In the genomic region with DNA sequence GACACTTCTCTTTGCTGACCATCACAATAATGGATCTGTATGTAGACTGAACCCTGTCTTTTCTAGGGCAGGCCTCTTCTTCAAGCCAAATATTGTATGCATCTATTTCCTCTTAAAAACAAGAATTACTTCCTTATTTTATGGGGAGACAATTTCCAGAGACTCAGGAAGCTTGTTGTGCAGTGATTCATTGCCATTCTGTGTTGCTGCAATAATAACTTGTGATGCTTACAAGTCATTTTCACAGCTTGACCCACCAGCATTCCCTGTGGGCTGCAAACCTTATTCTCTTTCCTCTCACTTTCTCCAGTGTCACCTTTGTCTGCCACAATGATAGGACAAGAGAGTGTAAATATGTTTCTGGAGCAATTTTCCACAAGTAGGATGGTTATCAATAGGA, we compare ENCODE assay signal across 1 cellular context.
TF ChIP-seq lines count a peak whose summit lies in the region.

No MANE protein-coding gene starts in this region.

TF ChIP-seq in GM23338, 12 proteins besides CTCF, POLR2A, EP300 and RAD21 (continued from another document):
- TF ChIP-seq, protein P1, sequence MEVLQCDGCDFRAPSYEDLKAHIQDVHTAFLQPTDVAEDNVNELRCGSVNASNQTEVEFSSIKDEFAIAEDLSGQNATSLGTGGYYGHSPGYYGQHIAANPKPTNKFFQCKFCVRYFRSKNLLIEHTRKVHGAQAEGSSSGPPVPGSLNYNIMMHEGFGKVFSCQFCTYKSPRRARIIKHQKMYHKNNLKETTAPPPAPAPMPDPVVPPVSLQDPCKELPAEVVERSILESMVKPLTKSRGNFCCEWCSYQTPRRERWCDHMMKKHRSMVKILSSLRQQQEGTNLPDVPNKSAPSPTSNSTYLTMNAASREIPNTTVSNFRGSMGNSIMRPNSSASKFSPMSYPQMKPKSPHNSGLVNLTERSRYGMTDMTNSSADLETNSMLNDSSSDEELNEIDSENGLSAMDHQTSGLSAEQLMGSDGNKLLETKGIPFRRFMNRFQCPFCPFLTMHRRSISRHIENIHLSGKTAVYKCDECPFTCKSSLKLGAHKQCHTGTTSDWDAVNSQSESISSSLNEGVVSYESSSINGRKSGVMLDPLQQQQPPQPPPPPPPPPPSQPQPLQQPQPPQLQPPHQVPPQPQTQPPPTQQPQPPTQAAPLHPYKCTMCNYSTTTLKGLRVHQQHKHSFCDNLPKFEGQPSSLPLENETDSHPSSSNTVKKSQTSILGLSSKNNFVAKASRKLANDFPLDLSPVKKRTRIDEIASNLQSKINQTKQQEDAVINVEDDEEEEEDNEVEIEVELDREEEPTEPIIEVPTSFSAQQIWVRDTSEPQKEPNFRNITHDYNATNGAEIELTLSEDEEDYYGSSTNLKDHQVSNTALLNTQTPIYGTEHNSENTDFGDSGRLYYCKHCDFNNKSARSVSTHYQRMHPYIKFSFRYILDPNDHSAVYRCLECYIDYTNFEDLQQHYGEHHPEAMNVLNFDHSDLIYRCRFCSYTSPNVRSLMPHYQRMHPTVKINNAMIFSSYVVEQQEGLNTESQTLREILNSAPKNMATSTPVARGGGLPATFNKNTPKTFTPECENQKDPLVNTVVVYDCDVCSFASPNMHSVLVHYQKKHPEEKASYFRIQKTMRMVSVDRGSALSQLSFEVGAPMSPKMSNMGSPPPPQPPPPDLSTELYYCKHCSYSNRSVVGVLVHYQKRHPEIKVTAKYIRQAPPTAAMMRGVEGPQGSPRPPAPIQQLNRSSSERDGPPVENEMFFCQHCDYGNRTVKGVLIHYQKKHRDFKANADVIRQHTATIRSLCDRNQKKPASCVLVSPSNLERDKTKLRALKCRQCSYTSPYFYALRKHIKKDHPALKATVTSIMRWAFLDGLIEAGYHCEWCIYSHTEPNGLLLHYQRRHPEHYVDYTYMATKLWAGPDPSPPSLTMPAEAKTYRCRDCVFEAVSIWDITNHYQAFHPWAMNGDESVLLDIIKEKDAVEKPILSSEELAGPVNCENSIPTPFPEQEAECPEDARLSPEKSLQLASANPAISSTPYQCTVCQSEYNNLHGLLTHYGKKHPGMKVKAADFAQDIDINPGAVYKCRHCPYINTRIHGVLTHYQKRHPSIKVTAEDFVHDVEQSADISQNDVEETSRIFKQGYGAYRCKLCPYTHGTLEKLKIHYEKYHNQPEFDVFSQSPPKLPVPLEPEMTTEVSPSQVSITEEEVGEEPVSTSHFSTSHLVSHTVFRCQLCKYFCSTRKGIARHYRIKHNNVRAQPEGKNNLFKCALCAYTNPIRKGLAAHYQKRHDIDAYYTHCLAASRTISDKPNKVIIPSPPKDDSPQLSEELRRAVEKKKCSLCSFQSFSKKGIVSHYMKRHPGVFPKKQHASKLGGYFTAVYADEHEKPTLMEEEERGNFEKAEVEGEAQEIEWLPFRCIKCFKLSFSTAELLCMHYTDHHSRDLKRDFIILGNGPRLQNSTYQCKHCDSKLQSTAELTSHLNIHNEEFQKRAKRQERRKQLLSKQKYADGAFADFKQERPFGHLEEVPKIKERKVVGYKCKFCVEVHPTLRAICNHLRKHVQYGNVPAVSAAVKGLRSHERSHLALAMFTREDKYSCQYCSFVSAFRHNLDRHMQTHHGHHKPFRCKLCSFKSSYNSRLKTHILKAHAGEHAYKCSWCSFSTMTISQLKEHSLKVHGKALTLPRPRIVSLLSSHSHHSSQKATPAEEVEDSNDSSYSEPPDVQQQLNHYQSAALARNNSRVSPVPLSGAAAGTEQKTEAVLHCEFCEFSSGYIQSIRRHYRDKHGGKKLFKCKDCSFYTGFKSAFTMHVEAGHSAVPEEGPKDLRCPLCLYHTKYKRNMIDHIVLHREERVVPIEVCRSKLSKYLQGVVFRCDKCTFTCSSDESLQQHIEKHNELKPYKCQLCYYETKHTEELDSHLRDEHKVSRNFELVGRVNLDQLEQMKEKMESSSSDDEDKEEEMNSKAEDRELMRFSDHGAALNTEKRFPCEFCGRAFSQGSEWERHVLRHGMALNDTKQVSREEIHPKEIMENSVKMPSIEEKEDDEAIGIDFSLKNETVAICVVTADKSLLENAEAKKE (CRISPR knock-in tag; IDR thresholded peaks at IDR 0.05): no peak
- TF ChIP-seq EZH2 (IDR thresholded peaks at IDR 0.05; ENCODE audit: low read depth, unreplicated experiment) (no peak), JUNB (IDR thresholded peaks at IDR 0.05; ENCODE audit: unreplicated experiment) (no peak)
